26 cellular contexts compared by ENCODE assay signal in genomic region chr3:170784406-170784805, GRCh38.
"Had no signal": no experiment of that assay in that cellular context is flagged by ENCODE, and none has a peak within 500 bp of the region (broad histone marks: within the 10 kb centered on the region; RNA-seq: fewer than 3 reads in every experiment).

No MANE protein-coding gene starts in this region.

- H3K27ac ChIP-seq: colonic mucosa, epithelial cell of prostate, esophagus squamous epithelium, gastrocnemius medialis, heart right ventricle, left ventricle myocardium inferior, lower lobe of right lung had no signal

- H3K27me3 ChIP-seq: colonic mucosa had no signal

- FAIRE-seq: endometrium, islet of Langerhans had no signal

- H3K36me3 ChIP-seq: colonic mucosa, esophagus squamous epithelium, gastrocnemius medialis, heart right ventricle, left ventricle myocardium inferior, lower lobe of right lung had no signal

- DNase-seq: colonic mucosa; cortex of kidney; effector CD8-positive, alpha-beta T cell; effector memory CD8-positive, alpha-beta T cell; endodermal cell; erythroblast; esophagus squamous epithelium; foreskin fibroblast; foreskin melanocyte; gastrocnemius medialis; glutamatergic neuron; head of caudate nucleus; heart right ventricle; hippocampal formation; left cardiac atrium; left ventricle myocardium inferior; lower lobe of right lung; mesenchymal stem cell; mucosa of descending colon; naive B cell had no signal

- H3K36me3 Mint-ChIP-seq: mesothelial cell of epicardium, naive B cell had no signal

- H3K4me3 ChIP-seq: colonic mucosa, esophagus squamous epithelium, gastrocnemius medialis, heart right ventricle, left ventricle myocardium inferior, lower lobe of right lung, mucosa of descending colon had no signal

- H3K4me1 ChIP-seq: colonic mucosa, esophagus squamous epithelium, gastrocnemius medialis, heart right ventricle, left ventricle myocardium inferior, lower lobe of right lung had no signal

- H3K9me3 Mint-ChIP-seq: dendritic cell treated with granulocyte-macrophage colony-stimulating factor and Interleukin-4, amounts not matched to agents 40 ng/mL and 50 ng/mL, for 4 days; effector memory CD8-positive, alpha-beta T cell had no signal

- H3K27ac Mint-ChIP-seq: dendritic cell treated with granulocyte-macrophage colony-stimulating factor and Interleukin-4, amounts not matched to agents 40 ng/mL and 50 ng/mL, for 4 days; effector memory CD8-positive, alpha-beta T cell; endodermal cell; mesothelial cell of epicardium; naive B cell had no signal

- H3K4me1 Mint-ChIP-seq: mesothelial cell of epicardium, naive B cell had no signal

- ATAC-seq: effector memory CD8-positive, alpha-beta T cell; esophagus mucosa; gastrocnemius medialis; heart right ventricle; left cardiac atrium; lower lobe of right lung; mucosa of descending colon had no signal

- H3K4me3 Mint-ChIP-seq: dendritic cell treated with granulocyte-macrophage colony-stimulating factor and Interleukin-4, amounts not matched to agents 40 ng/mL and 50 ng/mL, for 4 days; effector memory CD8-positive, alpha-beta T cell; endodermal cell; mesothelial cell of epicardium; naive B cell had no signal

- H3K9me3 ChIP-seq: colonic mucosa, esophagus squamous epithelium, gastrocnemius medialis, lower lobe of right lung, mucosa of descending colon had no signal
